Comparison of ENCODE assay signal across 8 cellular contexts in the genomic region with DNA sequence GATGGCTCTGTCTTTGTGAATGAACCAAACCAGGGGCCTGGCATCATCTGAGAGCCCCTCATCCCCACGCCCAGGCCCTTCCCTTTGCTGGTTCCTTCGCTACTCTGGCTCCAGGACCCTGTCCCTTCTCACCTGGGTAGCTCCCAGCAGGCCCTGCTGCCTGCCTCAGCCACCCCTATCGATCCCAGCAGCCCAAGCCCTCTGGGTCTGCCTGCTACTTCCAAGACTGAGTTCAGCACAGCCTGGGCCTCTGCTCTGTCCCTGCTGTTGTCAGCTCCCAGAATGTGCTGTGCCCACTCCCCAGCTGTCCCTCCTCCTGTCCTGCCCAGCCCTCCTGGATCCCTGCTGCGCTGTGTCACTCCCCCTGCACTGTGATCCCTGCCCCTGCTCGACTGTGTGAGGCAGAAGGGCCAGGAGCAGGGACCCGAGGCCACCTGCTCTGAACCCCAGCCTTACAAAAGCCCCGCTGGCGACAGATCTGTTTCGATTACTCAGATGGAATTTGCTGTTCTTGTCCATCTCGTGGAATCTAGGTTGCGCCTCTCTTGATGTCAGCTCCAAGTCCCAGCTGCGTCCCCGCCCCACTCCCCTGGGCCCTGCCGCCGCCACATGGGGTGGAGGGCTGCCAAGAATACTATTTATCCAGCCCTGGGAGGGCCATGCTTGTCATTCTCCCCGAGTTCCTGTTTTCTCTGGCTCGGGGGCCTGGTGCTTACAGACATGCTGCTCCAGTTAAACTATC. TPM values are rescaled to one million over a fixed set of nuclear protein-coding genes. Genes with fewer than 3 reads are reported as not detected.
DNase-seq lines count a peak whose midpoint lies in the region; ATAC-seq and TF ChIP-seq lines count a peak whose summit lies in the region.

No MANE protein-coding gene starts in this region.

- intact Hi-C loops in left colon (cut with DNase I, micrococcal nuclease): no loop called here

- peaks cover 17% of the 10 kb centered on the region for H3K4me1 ChIP-seq in osteoblast (ENCODE audit: insufficient read depth, low read length)

- H3K27me3 ChIP-seq in osteoblast (ENCODE audit: insufficient read depth, low read length): no peaks in the 10 kb centered on the region

- H3K4me2 ChIP-seq in osteoblast (ENCODE audit: insufficient read depth, low read length): peak overlapping the region; percentile 71

- DNase-seq in AG10803 (ENCODE audit: low read depth) (peak; percentile 92), SK-N-MC (ENCODE audit: low read depth, low spot score) (peak; percentile 44), foreskin fibroblast (peak; percentile 93 to 98), osteoblast (ENCODE audit: insufficient read length, low spot score, missing footprints) (peak; percentile 98), HCEC 1CT (no peak), left colon (no peak), NCI-H526 treated with DMSO at 0.1 percent for 48 hours (lab: John Stamatoyannopoulos, UW) (no peak)

- H3K9ac ChIP-seq in SK-N-MC (ENCODE audit: insufficient read length): peak overlapping the region; percentile 28

- peaks cover 11% of the 10 kb centered on the region for H4K20me1 ChIP-seq in osteoblast (ENCODE audit: insufficient read depth, low read length)

- no peak overlapping the region for H3K4me3 ChIP-seq in AG10803 (ENCODE audit: low read length)
- H3K4me3 ChIP-seq in SK-N-MC: peak overlapping the region; percentile 43
- peak overlapping the region in 1 of 2 donors; percentile 30 for H3K4me3 ChIP-seq in foreskin fibroblast (ENCODE audit: low read depth in 1 of 2, low read length in 2 of 2)
- no peak overlapping the region for H3K4me3 ChIP-seq in osteoblast (ENCODE audit: insufficient read depth, low read length)

- H3K9me3 ChIP-seq in SK-N-MC (ENCODE audit: low read depth, low read length): no peaks in the 10 kb centered on the region
- H3K9me3 ChIP-seq in osteoblast (ENCODE audit: low read depth, low read length): no peaks in the 10 kb centered on the region

- TF ChIP-seq CTCF in AG10803 (conservative IDR thresholded peaks at IDR 0.05; ENCODE audit: low read length) (no peak), foreskin fibroblast (IDR thresholded peaks at IDR 0.05; ENCODE audit: low read depth, low read length) (no peak), osteoblast (IDR thresholded peaks at IDR 0.05; ENCODE audit: extremely low read depth, low read depth, low read length) (no peak)

- no peak overlapping the region for H2AFZ ChIP-seq in osteoblast (ENCODE audit: low read length)

- H3K27ac ChIP-seq in SK-N-MC (peak overlapping the region; percentile 92), osteoblast (ENCODE audit: low read depth, low read length) (peak overlapping the region; percentile 67)

- H3K36me3 ChIP-seq in SK-N-MC (ENCODE audit: insufficient read depth, low read length) (peaks cover 30% of the 10 kb centered on the region), osteoblast (ENCODE audit: insufficient read depth, low read length) (peaks cover 25% of the 10 kb centered on the region)

- ATAC-seq in HG02973 (IDR thresholded peaks at IDR 0.05; ENCODE audit: unreplicated experiment): no peak
- ATAC-seq in left colon: no peak

- H3K79me2 ChIP-seq in osteoblast (ENCODE audit: insufficient read depth, low read length): no peaks in the 10 kb centered on the region

RNA-seq across cellular contexts. Expression of gene MRPL21, which starts 13.0 kb away (rescaled TPM):
- 45.7 and 51.0 TPM in 2 replicates for total RNA-seq in osteoblast
- total RNA-seq in left colon: 10 to 100 TPM; 71.7 to 87.8 TPM

RNA-seq across cellular contexts. Expression of gene IGHMBP2, which starts 13.0 kb away (rescaled TPM):
- 10.9 and 11.8 TPM in 2 replicates for total RNA-seq in osteoblast
- total RNA-seq in left colon: 10 to 100 TPM; 17.5 to 20.8 TPM

RNA-seq across cellular contexts. Expression of gene CPT1A, which starts 48.9 kb away (rescaled TPM):
- 29.3 and 30.4 TPM in 2 replicates for total RNA-seq in osteoblast
- 100 to 1,000 TPM; 149 to 261 TPM for total RNA-seq in left colon

Comparison
In these comparisons a context has a peak if more than half of its experiments do, and no peak if none do; other contexts are left out.
1. DNase-seq: peak in AG10803 (single experiment), SK-N-MC (single experiment), foreskin fibroblast (2 of 2) and osteoblast (single experiment); none in HCEC 1CT (single experiment), left colon (0 of 2) and NCI-H526 treated with DMSO at 0.1 percent for 48 hours (single experiment).